Comparison of ENCODE assay signal across 24 cellular contexts in the genomic region with DNA sequence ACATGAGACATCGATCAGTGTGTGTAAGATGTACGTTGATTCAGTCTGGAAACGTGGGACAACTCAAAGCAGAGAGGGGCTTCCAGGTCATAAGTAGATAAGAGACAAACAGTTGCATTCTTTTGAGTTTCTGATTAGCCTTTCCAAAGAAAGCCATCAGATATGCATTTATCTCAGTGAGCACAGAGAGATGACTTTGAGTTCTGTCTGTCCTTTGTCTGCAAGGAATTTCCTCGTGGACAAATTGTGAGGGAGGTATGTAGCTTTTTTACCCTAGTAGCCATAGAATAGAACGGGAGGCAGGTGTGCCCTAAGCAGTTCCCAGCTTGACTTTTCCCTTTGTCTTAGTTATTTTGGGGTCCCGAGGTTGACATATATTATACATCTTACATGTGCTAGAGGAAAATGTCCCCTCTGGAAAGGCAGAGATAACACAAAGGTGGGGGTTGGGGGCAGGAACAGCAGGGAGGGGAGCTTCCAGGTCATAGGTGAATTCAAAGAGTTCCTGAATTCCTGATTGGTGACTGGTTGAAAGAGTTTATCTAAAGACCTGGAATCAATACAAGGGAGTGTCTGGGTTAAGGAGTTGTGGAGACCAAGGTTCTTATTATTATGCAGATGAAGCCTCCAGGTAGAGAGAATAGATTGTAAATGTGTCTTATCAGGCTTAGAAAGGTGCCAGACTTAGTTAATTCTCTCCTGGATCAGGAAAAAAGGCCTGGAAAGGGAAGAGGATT.
A peak's percentile ranks its signal among the peaks of the same experiment; 100 is the strongest.
DNase-seq lines count a peak whose midpoint lies in the region; ATAC-seq, FAIRE-seq and TF ChIP-seq lines count a peak whose summit lies in the region.
"Had no signal": no experiment of that assay in that cellular context is flagged by ENCODE, and none has a peak within 500 bp of the region (broad histone marks: within the 10 kb centered on the region; RNA-seq: fewer than 3 reads in every experiment).

No MANE protein-coding gene starts in this region.

- no peaks in the 10 kb centered on the region for H3K9me3 ChIP-seq in small intestine (ENCODE audit: control insufficient read depth, low read depth)
- H3K9me3 ChIP-seq: BE2C had no signal

- H3K9me3 Mint-ChIP-seq in brain: peaks cover 0 to 19% (median 15%) of the 10 kb centered on the region in 5 experiments

- no peak overlapping the region for H3K4me3 ChIP-seq in H7 (ENCODE audit: insufficient read depth, low read depth, low read length)
- H3K4me3 ChIP-seq in small intestine (ENCODE audit: low read depth in 1 of 2, low read length in 2 of 2): no peak overlapping the region
- H3K4me3 ChIP-seq: GM12878, SK-N-MC had no signal

- no peaks in the 10 kb centered on the region for H3K4me1 ChIP-seq in small intestine (ENCODE audit: control insufficient read depth in 2 of 2, insufficient read depth in 1 of 2, low read depth in 1 of 2, low read length in 1 of 2)
- H3K4me1 ChIP-seq: BE2C had no signal

- ATAC-seq in HG03175 (IDR thresholded peaks at IDR 0.05; ENCODE audit: unreplicated experiment): no peak
- ATAC-seq: GM12878 had no signal

- H3K27ac ChIP-seq in small intestine (ENCODE audit: low read depth in 1 of 2, low read length in 1 of 2): no peak overlapping the region
- H3K27ac ChIP-seq: HL-60, SK-N-MC had no signal

- no peak for FAIRE-seq in small intestine (lab: Jason Lieb, UNC)
- FAIRE-seq: A204.1, GM12878, GM19239 had no signal

- peak overlapping the region in 3 of 5 experiments; percentile 4 to 61 (median 17) for H3K27ac Mint-ChIP-seq in brain
- H3K27ac Mint-ChIP-seq: HFFc6 had no signal

- H3K27me3 ChIP-seq in H7 (ENCODE audit: control insufficient read depth, insufficient read depth, low read length) (no peaks in the 10 kb centered on the region; the same call in 1 of the 2 replicates), small intestine (ENCODE audit: control insufficient read depth in 2 of 2, insufficient read depth in 2 of 2, low read length in 2 of 2) (no peaks in the 10 kb centered on the region)
- H3K27me3 ChIP-seq: BE2C had no signal

- DNase-seq in H7 (peak; percentile 70), iPS-NIHi11 (ENCODE audit: low spot score) (peak; percentile 40), small intestine (peak; percentile 83), SW480 (ENCODE audit: low spot score) (no peak), NCI-H2227 (lab: John Stamatoyannopoulos, UW; ENCODE audit: unreplicated experiment) (no peak)
- no peak for DNase-seq in stimulated activated CD4-positive, alpha-beta T cell treated with anti-CD3 and anti-CD28 coated beads, Interleukin-1b, Interleukin-23, amount 100 ng/mL, for 48 hours
- DNase-seq: BE2C; CD4-positive, CD25-positive, alpha-beta regulatory T cell; DMS153; GOT3; HFFc6; NCI-H1105; NCI-H2107; NCI-H2227 treated with DMSO at 0.1 percent for 48 hours; NCI-H510A treated with DMSO at 0.1 percent for 48 hours; NCI-H82; SHP77 had no signal

- peaks cover 21% of the 10 kb centered on the region for H3K4me1 Mint-ChIP-seq in brain

- H3K4me3 Mint-ChIP-seq in brain: no peak overlapping the region
- H3K4me3 Mint-ChIP-seq: CD4-positive, CD25-positive, alpha-beta regulatory T cell; HFFc6 had no signal

- WGBS in small intestine, 3 donors: 31 to 46% (median 41%) methylated on average over 6 of the region's 6 CpGs

- H3K36me3 Mint-ChIP-seq in brain: no peaks in the 10 kb centered on the region
- H3K36me3 Mint-ChIP-seq: CD4-positive, CD25-positive, alpha-beta regulatory T cell had no signal

- TF ChIP-seq CTCF in brain (conservative IDR thresholded peaks at IDR 0.05): no peak

- peaks cover 11% of the 10 kb centered on the region for H3K27me3 Mint-ChIP-seq in brain

- H3K36me3 ChIP-seq in H7 (replicated peaks; ENCODE audit: control insufficient read depth, insufficient read depth, low read length) (no peaks in the 10 kb centered on the region), small intestine (ENCODE audit: control insufficient read depth in 2 of 2, insufficient read depth in 2 of 2, low read length in 2 of 2) (no peaks in the 10 kb centered on the region)
- H3K36me3 ChIP-seq: BE2C had no signal

Comparison
In these comparisons a context has a peak if more than half of its experiments do, and no peak if none do; other contexts are left out.
1. DNase-seq: peak in H7 (single experiment), iPS-NIHi11 (single experiment) and small intestine (single experiment); none in SW480 (single experiment), stimulated activated CD4-positive, alpha-beta T cell treated with anti-CD3 and anti-CD28 coated beads, Interleukin-1b, Interleukin-23, amount 100 ng/mL, for 48 hours (single experiment) and NCI-H2227 (single experiment).